13 cellular contexts compared by ENCODE assay signal in genomic region chr5:138570871-138571270, GRCh38.
"Had no signal": no experiment of that assay in that cellular context is flagged by ENCODE, and none has a peak within 500 bp of the region (broad histone marks: within the 10 kb centered on the region; RNA-seq: fewer than 3 reads in every experiment).

No MANE protein-coding gene starts in this region.

- H3K4me3 ChIP-seq: right atrium auricular region had no signal

- H3K4me3 Mint-ChIP-seq: activated CD8-positive, alpha-beta memory T cell treated with anti-CD3 and anti-CD28 coated beads, Interleukin-2, amount 10 ng/mL, durations not matched to agents 7 days and 5 days; stimulated activated memory B cell treated with anti-CD40 and anti-IgM and Interleukin-4, amounts not matched to agents 10 μg/mL and 1 μg/mL and 100 μg/mL, for 72 hours; T-helper 1 cell treated with Interleukin-12 subunit alpha and Interleukin-12 subunit beta and Interleukin-4 antibody, amounts not matched to agents 30 μg/mL and 1 μg/mL, for 36 hours had no signal

- H3K9me3 ChIP-seq: right atrium auricular region had no signal

- H3K27ac Mint-ChIP-seq: activated CD8-positive, alpha-beta memory T cell treated with anti-CD3 and anti-CD28 coated beads, Interleukin-2, amount 10 ng/mL, durations not matched to agents 7 days and 5 days; stimulated activated memory B cell treated with anti-CD40 and anti-IgM and Interleukin-4, amounts not matched to agents 10 μg/mL and 1 μg/mL and 100 μg/mL, for 72 hours; T-helper 1 cell treated with Interleukin-12 subunit alpha and Interleukin-12 subunit beta and Interleukin-4 antibody, amounts not matched to agents 30 μg/mL and 1 μg/mL, for 36 hours had no signal

- H3K9me3 Mint-ChIP-seq: stimulated activated memory B cell treated with anti-CD40 and anti-IgM and Interleukin-4, amounts not matched to agents 10 μg/mL and 1 μg/mL and 100 μg/mL, for 72 hours had no signal

- ATAC-seq: activated CD8-positive, alpha-beta memory T cell treated with anti-CD3 and anti-CD28 coated beads, Interleukin-2, amount 10 ng/mL, durations not matched to agents 7 days and 5 days; SK-N-SH treated with all-trans-retinoic acid at 6 μM for 48 hours; stimulated activated memory B cell treated with anti-CD40 and anti-IgM and Interleukin-4, amounts not matched to agents 10 μg/mL and 1 μg/mL and 100 μg/mL, for 72 hours had no signal

- DNase-seq: activated CD4-positive, CD25-positive, alpha-beta regulatory T cell; activated CD8-positive, alpha-beta memory T cell treated with anti-CD3 and anti-CD28 coated beads, Interleukin-2, amount 10 ng/mL, durations not matched to agents 7 days and 5 days; amniotic stem cell; cerebellar nuclear complex; dermis blood vessel endothelial cell; erythroblast; hippocampal formation; kidney glomerular epithelial cell; substantia nigra had no signal

- H3K27me3 ChIP-seq: right atrium auricular region had no signal

- H3K27me3 Mint-ChIP-seq: activated CD8-positive, alpha-beta memory T cell treated with anti-CD3 and anti-CD28 coated beads, Interleukin-2, amount 10 ng/mL, durations not matched to agents 7 days and 5 days; stimulated activated memory B cell treated with anti-CD40 and anti-IgM and Interleukin-4, amounts not matched to agents 10 μg/mL and 1 μg/mL and 100 μg/mL, for 72 hours had no signal

- H3K27ac ChIP-seq: right atrium auricular region had no signal
